ENCODE assay signal across 1 cellular context in the genomic region with DNA sequence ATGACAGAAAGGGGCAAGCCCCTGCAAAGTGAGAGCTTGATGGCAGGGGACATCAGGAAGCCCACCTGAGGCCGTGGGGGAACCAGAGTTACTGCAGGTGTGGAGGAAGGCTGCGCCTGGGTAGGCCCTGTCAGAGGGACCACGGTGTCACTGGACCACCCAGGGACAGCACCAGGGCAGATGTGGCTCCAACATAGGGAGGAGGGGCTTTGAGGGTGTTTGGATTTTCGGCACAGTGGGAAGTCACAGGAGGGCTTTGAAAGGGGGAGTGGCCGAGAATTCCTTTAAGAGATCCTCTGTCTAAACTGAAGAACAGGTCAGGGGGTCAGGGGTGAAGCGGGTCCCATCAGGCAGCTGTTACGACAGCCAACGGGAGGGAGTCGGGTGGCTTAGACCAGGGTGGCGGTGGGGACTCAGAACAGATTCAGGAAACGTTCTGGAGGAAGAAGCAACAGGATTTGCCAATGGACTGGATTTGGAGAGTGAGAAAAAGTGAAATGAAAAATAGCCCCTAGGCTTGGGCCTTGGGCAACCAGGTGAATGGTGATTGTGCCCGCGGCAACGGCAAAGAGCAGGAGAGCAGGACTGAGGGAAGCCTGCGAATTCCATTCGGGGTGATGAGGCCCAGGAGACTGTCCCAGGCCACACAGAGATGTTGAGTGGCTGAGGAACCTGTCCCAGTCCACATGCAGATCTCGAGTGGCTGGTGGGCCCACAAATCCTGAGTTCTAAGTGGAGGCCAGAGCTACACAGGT.
TF ChIP-seq lines count a peak whose summit lies in the region.

No MANE protein-coding gene starts in this region.

TF ChIP-seq in WTC11, 78 proteins besides CTCF, POLR2A, EP300 and RAD21 (continued from another document):
- TF ChIP-seq, protein P1, sequence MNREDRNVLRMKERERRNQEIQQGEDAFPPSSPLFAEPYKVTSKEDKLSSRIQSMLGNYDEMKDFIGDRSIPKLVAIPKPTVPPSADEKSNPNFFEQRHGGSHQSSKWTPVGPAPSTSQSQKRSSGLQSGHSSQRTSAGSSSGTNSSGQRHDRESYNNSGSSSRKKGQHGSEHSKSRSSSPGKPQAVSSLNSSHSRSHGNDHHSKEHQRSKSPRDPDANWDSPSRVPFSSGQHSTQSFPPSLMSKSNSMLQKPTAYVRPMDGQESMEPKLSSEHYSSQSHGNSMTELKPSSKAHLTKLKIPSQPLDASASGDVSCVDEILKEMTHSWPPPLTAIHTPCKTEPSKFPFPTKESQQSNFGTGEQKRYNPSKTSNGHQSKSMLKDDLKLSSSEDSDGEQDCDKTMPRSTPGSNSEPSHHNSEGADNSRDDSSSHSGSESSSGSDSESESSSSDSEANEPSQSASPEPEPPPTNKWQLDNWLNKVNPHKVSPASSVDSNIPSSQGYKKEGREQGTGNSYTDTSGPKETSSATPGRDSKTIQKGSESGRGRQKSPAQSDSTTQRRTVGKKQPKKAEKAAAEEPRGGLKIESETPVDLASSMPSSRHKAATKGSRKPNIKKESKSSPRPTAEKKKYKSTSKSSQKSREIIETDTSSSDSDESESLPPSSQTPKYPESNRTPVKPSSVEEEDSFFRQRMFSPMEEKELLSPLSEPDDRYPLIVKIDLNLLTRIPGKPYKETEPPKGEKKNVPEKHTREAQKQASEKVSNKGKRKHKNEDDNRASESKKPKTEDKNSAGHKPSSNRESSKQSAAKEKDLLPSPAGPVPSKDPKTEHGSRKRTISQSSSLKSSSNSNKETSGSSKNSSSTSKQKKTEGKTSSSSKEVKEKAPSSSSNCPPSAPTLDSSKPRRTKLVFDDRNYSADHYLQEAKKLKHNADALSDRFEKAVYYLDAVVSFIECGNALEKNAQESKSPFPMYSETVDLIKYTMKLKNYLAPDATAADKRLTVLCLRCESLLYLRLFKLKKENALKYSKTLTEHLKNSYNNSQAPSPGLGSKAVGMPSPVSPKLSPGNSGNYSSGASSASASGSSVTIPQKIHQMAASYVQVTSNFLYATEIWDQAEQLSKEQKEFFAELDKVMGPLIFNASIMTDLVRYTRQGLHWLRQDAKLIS (CRISPR knock-in tag; IDR thresholded peaks at IDR 0.05; ENCODE audit: borderline replicate concordance): no peak
- TF ChIP-seq NR1H2 (CRISPR knock-in tag; IDR thresholded peaks at IDR 0.05) (no peak), ESRRA (CRISPR knock-in tag; IDR thresholded peaks at IDR 0.05; ENCODE audit: borderline replicate concordance) (no peak)
- TF ChIP-seq, protein P2, sequence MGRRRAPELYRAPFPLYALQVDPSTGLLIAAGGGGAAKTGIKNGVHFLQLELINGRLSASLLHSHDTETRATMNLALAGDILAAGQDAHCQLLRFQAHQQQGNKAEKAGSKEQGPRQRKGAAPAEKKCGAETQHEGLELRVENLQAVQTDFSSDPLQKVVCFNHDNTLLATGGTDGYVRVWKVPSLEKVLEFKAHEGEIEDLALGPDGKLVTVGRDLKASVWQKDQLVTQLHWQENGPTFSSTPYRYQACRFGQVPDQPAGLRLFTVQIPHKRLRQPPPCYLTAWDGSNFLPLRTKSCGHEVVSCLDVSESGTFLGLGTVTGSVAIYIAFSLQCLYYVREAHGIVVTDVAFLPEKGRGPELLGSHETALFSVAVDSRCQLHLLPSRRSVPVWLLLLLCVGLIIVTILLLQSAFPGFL (CRISPR knock-in tag; IDR thresholded peaks at IDR 0.05; ENCODE audit: borderline replicate concordance): no peak
